ENCODE assay signal across 20 cellular contexts in the genomic region with DNA sequence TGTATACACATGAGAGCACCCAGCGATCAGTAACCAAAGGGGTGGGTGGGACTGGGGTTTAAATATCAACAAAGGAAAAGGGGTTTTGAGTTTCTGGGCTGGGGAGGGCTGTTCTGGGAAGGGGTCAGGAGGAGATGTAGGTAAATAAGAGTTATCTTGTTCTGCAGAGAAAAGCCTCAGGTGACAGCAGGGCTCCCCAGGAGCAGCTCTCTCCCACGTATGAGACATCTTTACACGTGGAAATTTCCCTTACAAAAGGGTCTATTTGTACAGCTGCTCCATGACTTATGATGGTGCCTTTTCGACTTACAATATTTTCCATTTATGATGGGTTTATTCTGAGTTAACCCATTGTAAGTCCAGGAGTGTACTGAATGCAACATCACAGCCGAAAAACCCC. TPM values are rescaled to one million over a fixed set of nuclear protein-coding genes. Genes with fewer than 3 reads are reported as not detected.
A peak's percentile ranks its signal among the peaks of the same experiment; 100 is the strongest.
DNase-seq lines count a peak whose midpoint lies in the region; ATAC-seq and TF ChIP-seq lines count a peak whose summit lies in the region.
"Had no signal": no experiment of that assay in that cellular context is flagged by ENCODE, and none has a peak within 500 bp of the region (broad histone marks: within the 10 kb centered on the region; RNA-seq: fewer than 3 reads in every experiment).

No MANE protein-coding gene starts in this region.

- H3K4me3 Mint-ChIP-seq in osteocyte (ENCODE audit: unreplicated experiment) = no peak overlapping the region
- H3K4me3 Mint-ChIP-seq: CD14-positive monocyte had no signal

- H3K27me3 Mint-ChIP-seq in osteocyte (ENCODE audit: unreplicated experiment) = no peaks in the 10 kb centered on the region

- ATAC-seq in HG02938 (IDR thresholded peaks at IDR 0.05; ENCODE audit: unreplicated experiment) (no peak), GM18520 (IDR thresholded peaks at IDR 0.05; ENCODE audit: unreplicated experiment) (no peak)
- ATAC-seq: GM12878, K562, PC-3 had no signal

- H3K27ac Mint-ChIP-seq in osteocyte (ENCODE audit: unreplicated experiment) = peak overlapping the region; percentile 34
- H3K27ac Mint-ChIP-seq: CD14-positive monocyte had no signal

- DNase-seq in NCI-H510A treated with DMSO at 0.1 percent for 48 hours (lab: John Stamatoyannopoulos, UW) (peak; percentile 49), NCI-H510A (lab: John Stamatoyannopoulos, UW) (no peak), COR-L47 (lab: John Stamatoyannopoulos, UW) (peak; percentile 68), NCI-H526 (lab: John Stamatoyannopoulos, UW) (peak; percentile 58 to 71), osteocyte (ENCODE audit: extremely low spot score, unreplicated experiment) (no peak)
- DNase-seq: ACHN, DMS 273 treated with DMSO at 0.1 percent for 48 hours, EL, GOT3, NCI-H1092 treated with DMSO at 0.1 percent for 48 hours, NCI-H187, NCI-H524 treated with DMSO at 0.1 percent for 48 hours, PC-3, T-helper 1 cell, T-helper 9 cell had no signal

- no peaks in the 10 kb centered on the region for H3K36me3 Mint-ChIP-seq in osteocyte (ENCODE audit: unreplicated experiment)

- TF ChIP-seq CTCF in osteocyte (IDR thresholded peaks at IDR 0.05) = no peak

- H3K9me3 Mint-ChIP-seq in osteocyte (ENCODE audit: unreplicated experiment) = no peaks in the 10 kb centered on the region

- peaks cover 31% of the 10 kb centered on the region for H3K4me1 Mint-ChIP-seq in osteocyte (ENCODE audit: unreplicated experiment)

RNA-seq across cellular contexts. Expression of a gene that starts 16.3 kb away (rescaled TPM):
- 111 TPM in 2 replicates for total RNA-seq in osteocyte

Comparison
In these comparisons a context has a peak if more than half of its experiments do, and no peak if none do; other contexts are left out.
1. DNase-seq: peak in NCI-H510A treated with DMSO at 0.1 percent for 48 hours (single experiment), COR-L47 (single experiment) and NCI-H526 (2 of 2); none in NCI-H510A (single experiment) and osteocyte (single experiment).